ENCODE assay signal across 17 cellular contexts in the genomic region with DNA sequence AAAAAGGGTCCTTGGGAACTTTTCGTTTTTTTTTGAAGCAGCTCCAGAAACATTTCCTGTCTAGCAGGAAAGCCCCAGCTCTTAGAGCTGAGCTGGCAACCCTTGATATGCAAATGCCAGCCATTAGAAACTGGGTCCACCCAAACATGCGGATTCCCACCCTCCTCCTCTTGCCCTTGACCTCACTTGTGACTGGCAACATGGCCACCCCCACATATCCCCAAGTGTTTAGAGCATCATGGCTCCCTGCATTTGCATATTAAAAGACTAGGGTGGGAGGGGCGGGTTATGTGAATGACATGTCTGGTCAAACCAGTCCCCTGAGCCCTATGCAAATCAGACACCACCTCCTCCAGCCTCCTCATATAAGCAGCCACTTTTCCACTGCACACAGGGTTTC.
A peak's percentile ranks its signal among the peaks of the same experiment; 100 is the strongest.
DNase-seq lines count a peak whose midpoint lies in the region; FAIRE-seq and TF ChIP-seq lines count a peak whose summit lies in the region.
"Had no signal": no experiment of that assay in that cellular context is flagged by ENCODE, and none has a peak within 500 bp of the region (broad histone marks: within the 10 kb centered on the region; RNA-seq: fewer than 3 reads in every experiment).

No MANE protein-coding gene starts in this region.

- H3F3A ChIP-seq in GM23248 (ENCODE audit: insufficient read depth) (no peaks in the 10 kb centered on the region), Loucy (ENCODE audit: low read depth) (no peaks in the 10 kb centered on the region)

- DNase-seq in GM23248 (no peak), astrocyte (ENCODE audit: low read depth) (peak; percentile 2), osteoblast (ENCODE audit: insufficient read length, low spot score, missing footprints) (peak; percentile 11), D721Med (ENCODE audit: insufficient read length, low spot score) (no peak), hepatocyte (ENCODE audit: low spot score) (no peak)
- no peak for DNase-seq in T-helper 2 cell treated with Interferon-gamma antibody and Interleukin-4, amounts not matched to agents 5 μg/mL and 100 μg/mL, for 36 hours (ENCODE audit: low spot score)
- DNase-seq: activated CD8-positive, alpha-beta T cell treated with anti-CD3 and anti-CD28 coated beads, Interleukin-2, amount 10 ng/mL, durations not matched to agents 7 days and 5 days; activated naive CD4-positive, alpha-beta T cell treated with Interleukin-2 at 50 U/mL for 16 hours; Caco-2; IMR-90; lower lobe of right lung; NCI-H446 treated with DMSO at 0.1 percent for 48 hours; ovary had no signal

- WGBS in GM23248 (ENCODE audit: low coverage in 1 of 2, low lambda C conversion rate in 2 of 2, missing lambda C conversion rate in 2 of 2), 2 experiments = 61 to 66% methylated on average over 3 of the region's 3 CpGs
- 70% methylated on average over 3 of the region's 3 CpGs for WGBS in hepatocyte (ENCODE audit: low lambda C conversion rate, missing lambda C conversion rate)

- H2AFZ ChIP-seq in GM23248 (peak overlapping the region; percentile 56), Loucy (ENCODE audit: low read length) (peak overlapping the region; percentile 88), astrocyte (ENCODE audit: low read depth, low read length) (no peak overlapping the region), osteoblast (ENCODE audit: low read length) (no peak overlapping the region), hepatocyte (no peak overlapping the region)

- H3K4me1 Mint-ChIP-seq in astrocyte (ENCODE audit: low read depth, unreplicated experiment) = no peaks in the 10 kb centered on the region
- H3K4me1 Mint-ChIP-seq in T-helper 2 cell treated with Interferon-gamma antibody and Interleukin-4, amounts not matched to agents 5 μg/mL and 100 μg/mL, for 36 hours (ENCODE audit: low read depth) = no peaks in the 10 kb centered on the region

- no peaks in the 10 kb centered on the region for H3K9me3 Mint-ChIP-seq in astrocyte (ENCODE audit: unreplicated experiment)
- peaks cover 8% of the 10 kb centered on the region for H3K9me3 Mint-ChIP-seq in T-helper 2 cell treated with Interferon-gamma antibody and Interleukin-4, amounts not matched to agents 5 μg/mL and 100 μg/mL, for 36 hours

- H3K4me3 Mint-ChIP-seq in astrocyte (ENCODE audit: unreplicated experiment) = no peak overlapping the region
- no peak overlapping the region for H3K4me3 Mint-ChIP-seq in T-helper 2 cell treated with Interferon-gamma antibody and Interleukin-4, amounts not matched to agents 5 μg/mL and 100 μg/mL, for 36 hours
- H3K4me3 Mint-ChIP-seq: activated CD8-positive, alpha-beta T cell treated with anti-CD3 and anti-CD28 coated beads, Interleukin-2, amount 10 ng/mL, durations not matched to agents 7 days and 5 days; stimulated activated naive CD8-positive, alpha-beta T cell treated with anti-CD3 and anti-CD28 coated beads, Interleukin-15, Interleukin-2, amounts not matched to agents 100 ng/mL and 50 ng/mL, for 24 hours had no signal

- H3K4me3 ChIP-seq in GM23248 (no peak overlapping the region), Loucy (ENCODE audit: low read length, poor library complexity, severe bottlenecking) (peak overlapping the region; percentile 32), astrocyte (ENCODE audit: insufficient read depth, low read depth, low read length) (no peak overlapping the region), osteoblast (ENCODE audit: insufficient read depth, low read length) (no peak overlapping the region), hepatocyte (no peak overlapping the region)
- H3K4me3 ChIP-seq: lower lobe of right lung, ovary had no signal

- no peaks in the 10 kb centered on the region for H3K36me3 Mint-ChIP-seq in astrocyte (ENCODE audit: low read depth, unreplicated experiment)
- H3K36me3 Mint-ChIP-seq in T-helper 2 cell treated with Interferon-gamma antibody and Interleukin-4, amounts not matched to agents 5 μg/mL and 100 μg/mL, for 36 hours (ENCODE audit: low read depth) = no peaks in the 10 kb centered on the region

- H3K9me2 ChIP-seq in GM23248 (ENCODE audit: insufficient read depth) = no peaks in the 10 kb centered on the region; the same call in 1 of the 2 replicates
- H3K9me2 ChIP-seq in Loucy (replicated peaks; ENCODE audit: low read depth, low read length) = no peaks in the 10 kb centered on the region
- no peaks in the 10 kb centered on the region for H3K9me2 ChIP-seq in hepatocyte (replicated peaks; ENCODE audit: insufficient read depth)

- no peaks in the 10 kb centered on the region for H3K9me3 ChIP-seq in GM23248 (ENCODE audit: low read depth)
- no peaks in the 10 kb centered on the region for H3K9me3 ChIP-seq in Loucy (ENCODE audit: insufficient read depth, low read depth, low read length)
- H3K9me3 ChIP-seq in astrocyte (ENCODE audit: insufficient read depth, low read depth, low read length) = no peaks in the 10 kb centered on the region
- H3K9me3 ChIP-seq in osteoblast (ENCODE audit: low read depth, low read length) = no peaks in the 10 kb centered on the region
- H3K9me3 ChIP-seq in hepatocyte (ENCODE audit: low read depth) = no peaks in the 10 kb centered on the region
- H3K9me3 ChIP-seq: Caco-2, lower lobe of right lung, ovary had no signal

- FAIRE-seq in astrocyte (lab: Jason Lieb, UNC) (no peak), D721Med (lab: Jason Lieb, UNC) (no peak)
- FAIRE-seq: frontal cortex, GM12892 had no signal

- H3K27me3 ChIP-seq in GM23248 (replicated peaks; ENCODE audit: insufficient read depth) (no peaks in the 10 kb centered on the region), Loucy (ENCODE audit: insufficient read depth, low read length, poor library complexity, severe bottlenecking) (no peaks in the 10 kb centered on the region), astrocyte (ENCODE audit: insufficient read depth, low read length) (no peaks in the 10 kb centered on the region), osteoblast (ENCODE audit: insufficient read depth, low read length) (no peaks in the 10 kb centered on the region), hepatocyte (no peaks in the 10 kb centered on the region)
- H3K27me3 ChIP-seq: ovary had no signal

- H3K9ac ChIP-seq in GM23248 (no peak overlapping the region), Loucy (ENCODE audit: low read depth, low read length, poor library complexity, severe bottlenecking) (peak overlapping the region; percentile 39), astrocyte (ENCODE audit: low read length) (no peak overlapping the region)

- H3K4me2 ChIP-seq in GM23248 (ENCODE audit: unreplicated experiment) (no peak overlapping the region), Loucy (ENCODE audit: low read depth, low read length, poor library complexity, severe bottlenecking) (peak overlapping the region; percentile 51), astrocyte (ENCODE audit: low read length) (no peak overlapping the region), osteoblast (ENCODE audit: insufficient read depth, low read length) (no peak overlapping the region), hepatocyte (no peak overlapping the region)

- H4K20me1 ChIP-seq in GM23248 (ENCODE audit: insufficient read depth) = no peaks in the 10 kb centered on the region
- no peaks in the 10 kb centered on the region for H4K20me1 ChIP-seq in Loucy (ENCODE audit: insufficient read depth, low read length, poor library complexity, severe bottlenecking)
- H4K20me1 ChIP-seq in astrocyte (ENCODE audit: insufficient read depth, low read length) = no peaks in the 10 kb centered on the region
- H4K20me1 ChIP-seq in osteoblast (ENCODE audit: insufficient read depth, low read length) = no peaks in the 10 kb centered on the region
- H4K20me1 ChIP-seq in hepatocyte (ENCODE audit: insufficient read depth, poor library complexity, severe bottlenecking) = no peaks in the 10 kb centered on the region

- no peaks in the 10 kb centered on the region for H3K4me1 ChIP-seq in GM23248 (ENCODE audit: insufficient read depth)
- peaks cover 3% of the 10 kb centered on the region for H3K4me1 ChIP-seq in Loucy (ENCODE audit: insufficient read depth, low read length, poor library complexity, severe bottlenecking)
- H3K4me1 ChIP-seq in astrocyte (ENCODE audit: insufficient read depth, low read length) = no peaks in the 10 kb centered on the region
- no peaks in the 10 kb centered on the region for H3K4me1 ChIP-seq in osteoblast (ENCODE audit: insufficient read depth, low read length)
- no peaks in the 10 kb centered on the region for H3K4me1 ChIP-seq in hepatocyte (ENCODE audit: insufficient read depth)
- H3K4me1 ChIP-seq: Caco-2, lower lobe of right lung had no signal

- no peaks in the 10 kb centered on the region for H3K27me3 Mint-ChIP-seq in astrocyte (ENCODE audit: low read depth, unreplicated experiment)
- no peaks in the 10 kb centered on the region for H3K27me3 Mint-ChIP-seq in T-helper 2 cell treated with Interferon-gamma antibody and Interleukin-4, amounts not matched to agents 5 μg/mL and 100 μg/mL, for 36 hours (ENCODE audit: low read depth)
- H3K27me3 Mint-ChIP-seq: stimulated activated naive CD8-positive, alpha-beta T cell treated with anti-CD3 and anti-CD28 coated beads, Interleukin-15, Interleukin-2, amounts not matched to agents 100 ng/mL and 50 ng/mL, for 24 hours had no signal

- TF ChIP-seq CTCF in Loucy (conservative IDR thresholded peaks at IDR 0.05; ENCODE audit: low read length) = no peak
- no peak for TF ChIP-seq CTCF in astrocyte (IDR thresholded peaks at IDR 0.05; ENCODE audit: insufficient read depth, low read depth, low read length)
- TF ChIP-seq CTCF in osteoblast (IDR thresholded peaks at IDR 0.05; ENCODE audit: extremely low read depth, low read depth, low read length) = no peak
- no peak for TF ChIP-seq CTCF in D721Med (IDR thresholded peaks at IDR 0.05; ENCODE audit: insufficient read depth, missing control alignments)
- no peak for TF ChIP-seq CTCF in hepatocyte (IDR thresholded peaks at IDR 0.05; ENCODE audit: poor library complexity)

- no peak overlapping the region for H3K27ac ChIP-seq in GM23248
- H3K27ac ChIP-seq in astrocyte (ENCODE audit: low read depth, low read length) = no peak overlapping the region
- no peak overlapping the region for H3K27ac ChIP-seq in osteoblast (ENCODE audit: low read depth, low read length)
- H3K27ac ChIP-seq in hepatocyte = no peak overlapping the region
- H3K27ac ChIP-seq: lower lobe of right lung, ovary had no signal

- no peaks in the 10 kb centered on the region for H3K79me2 ChIP-seq in GM23248 (ENCODE audit: insufficient read depth)
- no peaks in the 10 kb centered on the region for H3K79me2 ChIP-seq in Loucy (ENCODE audit: insufficient read depth, low read length)
- no peaks in the 10 kb centered on the region for H3K79me2 ChIP-seq in astrocyte (ENCODE audit: insufficient read depth, low read length)
- no peaks in the 10 kb centered on the region for H3K79me2 ChIP-seq in osteoblast (ENCODE audit: insufficient read depth, low read length)
- H3K79me2 ChIP-seq in hepatocyte = no peaks in the 10 kb centered on the region

- no peak overlapping the region for H3K27ac Mint-ChIP-seq in astrocyte (ENCODE audit: unreplicated experiment)
- no peak overlapping the region for H3K27ac Mint-ChIP-seq in T-helper 2 cell treated with Interferon-gamma antibody and Interleukin-4, amounts not matched to agents 5 μg/mL and 100 μg/mL, for 36 hours
- H3K27ac Mint-ChIP-seq: activated CD8-positive, alpha-beta T cell treated with anti-CD3 and anti-CD28 coated beads, Interleukin-2, amount 10 ng/mL, durations not matched to agents 7 days and 5 days; stimulated activated naive CD8-positive, alpha-beta T cell treated with anti-CD3 and anti-CD28 coated beads, Interleukin-15, Interleukin-2, amounts not matched to agents 100 ng/mL and 50 ng/mL, for 24 hours had no signal

- no peaks in the 10 kb centered on the region for H3K36me3 ChIP-seq in GM23248 (ENCODE audit: low read depth)
- no peaks in the 10 kb centered on the region for H3K36me3 ChIP-seq in Loucy (ENCODE audit: insufficient read depth, low read length)
- H3K36me3 ChIP-seq in astrocyte (ENCODE audit: insufficient read depth, low read length) = no peaks in the 10 kb centered on the region
- H3K36me3 ChIP-seq in osteoblast (ENCODE audit: insufficient read depth, low read length) = no peaks in the 10 kb centered on the region
- no peaks in the 10 kb centered on the region for H3K36me3 ChIP-seq in hepatocyte (replicated peaks; ENCODE audit: insufficient read depth, low read depth)
- H3K36me3 ChIP-seq: lower lobe of right lung, ovary had no signal

- in situ Hi-C loops in GM23248 (cut with MboI) = no loop called here

Comparison
In these comparisons a context has a peak if more than half of its experiments do, and no peak if none do; other contexts are left out.
1. DNase-seq: peak in astrocyte (single experiment) and osteoblast (single experiment); none in GM23248 (single experiment), D721Med (single experiment), hepatocyte (single experiment) and T-helper 2 cell treated with Interferon-gamma antibody and Interleukin-4, amounts not matched to agents 5 μg/mL and 100 μg/mL, for 36 hours (single experiment).
2. H2AFZ ChIP-seq: peak in GM23248 (single experiment) and Loucy (single experiment); none in astrocyte (single experiment), osteoblast (single experiment) and hepatocyte (single experiment).